ENCODE assay signal across 32 cellular contexts in genomic region chr2:186670831-186671230, GRCh38. TPM values are rescaled to one million over a fixed set of nuclear protein-coding genes. Genes with fewer than 3 reads are reported as not detected.
"Had no signal": no experiment of that assay in that cellular context is flagged by ENCODE, and none has a peak within 500 bp of the region (broad histone marks: within the 10 kb centered on the region; RNA-seq: fewer than 3 reads in every experiment).

No MANE protein-coding gene starts in this region.

- H3K4me1 Mint-ChIP-seq: activated B cell treated with CpG ODN at 0.5 μM for 24 hours; activated naive CD4-positive, alpha-beta T cell treated with anti-CD3 and anti-CD28 coated beads, Interleukin-2, amount 10 ng/mL, durations not matched to agents 7 days and 5 days; activated naive CD8-positive, alpha-beta T cell treated with anti-CD3 and anti-CD28 coated beads, Interleukin-2, amount 10 ng/mL, durations not matched to agents 7 days and 5 days; endodermal cell; T-helper 17 cell had no signal

- ATAC-seq: activated CD4-positive, CD25-positive, alpha-beta regulatory T cell treated with anti-CD3 and anti-CD28 coated beads, Interleukin-2, amount 50 U/mL, for 24 hours; activated CD8-positive, alpha-beta T cell treated with anti-CD3 and anti-CD28 coated beads for 36 hours; activated naive CD4-positive, alpha-beta T cell treated with anti-CD3 and anti-CD28 coated beads, Interleukin-2, amount 50 U/mL, for 72 hours; foreskin keratinocyte; gastrocnemius medialis; heart left ventricle; T-helper 17 cell had no signal

- H3K4me3 Mint-ChIP-seq: activated B cell treated with CpG ODN at 0.5 μM for 24 hours; activated CD8-positive, alpha-beta T cell treated with anti-CD3 and anti-CD28 coated beads for 36 hours; activated naive CD4-positive, alpha-beta T cell treated with anti-CD3 and anti-CD28 coated beads, Interleukin-2, amount 10 ng/mL, durations not matched to agents 7 days and 5 days; activated naive CD8-positive, alpha-beta T cell treated with anti-CD3 and anti-CD28 coated beads, Interleukin-2, amount 10 ng/mL, durations not matched to agents 7 days and 5 days; dendritic cell treated with granulocyte-macrophage colony-stimulating factor and Interleukin-4, amounts not matched to agents 40 ng/mL and 50 ng/mL, for 4 days; endodermal cell; T-helper 17 cell; T-helper 2 cell treated with Interferon-gamma antibody and Interleukin-4, amounts not matched to agents 5 μg/mL and 100 μg/mL, for 36 hours had no signal

- H3K27me3 Mint-ChIP-seq: activated B cell treated with CpG ODN at 0.5 μM for 24 hours; activated CD8-positive, alpha-beta T cell treated with anti-CD3 and anti-CD28 coated beads for 36 hours; activated naive CD4-positive, alpha-beta T cell treated with anti-CD3 and anti-CD28 coated beads, Interleukin-2, amount 10 ng/mL, durations not matched to agents 7 days and 5 days; activated naive CD8-positive, alpha-beta T cell treated with anti-CD3 and anti-CD28 coated beads, Interleukin-2, amount 10 ng/mL, durations not matched to agents 7 days and 5 days; dendritic cell treated with granulocyte-macrophage colony-stimulating factor and Interleukin-4, amounts not matched to agents 40 ng/mL and 50 ng/mL, for 4 days; T-helper 17 cell had no signal

- H3K27ac ChIP-seq: ascending aorta, brain microvascular endothelial cell, coronary artery, dorsolateral prefrontal cortex, esophagus muscularis mucosa, foreskin keratinocyte, gastrocnemius medialis, heart left ventricle, WERI-Rb-1 had no signal

- H3K27me3 ChIP-seq: ascending aorta, brain microvascular endothelial cell, dorsolateral prefrontal cortex, esophagus muscularis mucosa, foreskin keratinocyte, gastrocnemius medialis, heart left ventricle had no signal

- DNase-seq: activated B cell treated with CpG ODN at 0.5 μM for 24 hours; activated CD4-positive, alpha-beta T cell treated with anti-CD3 and anti-CD28 coated beads for 48 hours; activated CD4-positive, alpha-beta T cell treated with anti-CD3 and anti-CD28 coated beads, Interleukin-2, amount 50 U/mL, for 1 hour; activated CD4-positive, alpha-beta T cell treated with anti-CD3 and anti-CD28 coated beads, Interleukin-2, amount 50 U/mL, for 48 hours; activated CD8-positive, alpha-beta memory T cell treated with anti-CD3 and anti-CD28 coated beads for 24 hours; activated CD8-positive, alpha-beta T cell treated with anti-CD3 and anti-CD28 coated beads for 36 hours; activated gamma-delta T cell; activated naive CD4-positive, alpha-beta T cell; activated naive CD4-positive, alpha-beta T cell treated with anti-CD3 and anti-CD28 coated beads, Interleukin-2, amount 10 ng/mL, durations not matched to agents 7 days and 5 days; activated naive CD8-positive, alpha-beta T cell treated with anti-CD3 and anti-CD28 coated beads, Interleukin-2, amount 10 ng/mL, durations not matched to agents 7 days and 5 days; activated T-cell treated with anti-CD3 and anti-CD28 coated beads, Interleukin-2, amount 50 U/mL, for 1 hour; activated T-cell treated with anti-CD3 and anti-CD28 coated beads, Interleukin-2, amount 50 U/mL, for 48 hours; brain microvascular endothelial cell; cerebellar nuclear complex; dorsolateral prefrontal cortex; effector memory CD4-positive, alpha-beta T cell; endodermal cell; foreskin keratinocyte; gastrocnemius medialis; glutamatergic neuron; heart left ventricle; T-helper 1 cell; T-helper 17 cell; T1000; WERI-Rb-1 had no signal

- H3K27ac Mint-ChIP-seq: activated B cell treated with CpG ODN at 0.5 μM for 24 hours; activated CD8-positive, alpha-beta T cell treated with anti-CD3 and anti-CD28 coated beads for 36 hours; activated naive CD4-positive, alpha-beta T cell treated with anti-CD3 and anti-CD28 coated beads, Interleukin-2, amount 10 ng/mL, durations not matched to agents 7 days and 5 days; activated naive CD8-positive, alpha-beta T cell treated with anti-CD3 and anti-CD28 coated beads, Interleukin-2, amount 10 ng/mL, durations not matched to agents 7 days and 5 days; dendritic cell treated with granulocyte-macrophage colony-stimulating factor and Interleukin-4, amounts not matched to agents 40 ng/mL and 50 ng/mL, for 4 days; endodermal cell; T-helper 17 cell; T-helper 2 cell treated with Interferon-gamma antibody and Interleukin-4, amounts not matched to agents 5 μg/mL and 100 μg/mL, for 36 hours had no signal

- H3K9me3 Mint-ChIP-seq: activated naive CD8-positive, alpha-beta T cell treated with anti-CD3 and anti-CD28 coated beads, Interleukin-2, amount 10 ng/mL, durations not matched to agents 7 days and 5 days had no signal

RNA-seq across cellular contexts. Expression of gene FAM171B, which starts 23.0 kb away (rescaled TPM):
- total RNA-seq: activated B cell treated with CpG ODN at 0.5 μM for 24 hours had no signal
